ENCODE assay signal across 23 cellular contexts in genomic region chr11:119850822-119851409, GRCh38.
"Had no signal": no experiment of that assay in that cellular context is flagged by ENCODE, and none has a peak within 500 bp of the region (broad histone marks: within the 10 kb centered on the region; RNA-seq: fewer than 3 reads in every experiment).

No MANE protein-coding gene starts in this region.

- H3K27me3 ChIP-seq: neural progenitor cell, ovary, right atrium auricular region, stomach had no signal

- H3K9me3 ChIP-seq: ovary had no signal

- H3K4me1 ChIP-seq: gastroesophageal sphincter, neural progenitor cell, upper lobe of right lung had no signal

- H3K9ac ChIP-seq: neural progenitor cell had no signal

- DNase-seq: effector memory CD8-positive, alpha-beta T cell; erythroblast; glutamatergic neuron; kidney; left cardiac atrium; left ventricle myocardium inferior; mesenchymal stem cell; midbrain; nucleus accumbens; ovary; small intestine; stimulated activated CD4-positive, alpha-beta T cell treated with anti-CD3 and anti-CD28 coated beads, Interleukin-12 subunit alpha, Interleukin-12 subunit beta, amount 100 ng/mL, for 4 hours; stimulated activated naive CD4-positive, alpha-beta T cell; stomach; substantia nigra; upper lobe of right lung had no signal

- H3K4me2 ChIP-seq: neural progenitor cell had no signal

- ATAC-seq: effector memory CD8-positive, alpha-beta T cell; gastroesophageal sphincter; left cardiac atrium; natural killer cell treated with Interleukin-12 subunit alpha and Interleukin-12 subunit beta and Interleukin-15 and Interleukin-18, amount 100 ng/mL, for 72 hours; upper lobe of right lung had no signal

- H3K4me3 ChIP-seq: gastroesophageal sphincter, left ventricle myocardium inferior, lung, neural progenitor cell, ovary, right atrium auricular region, stomach, thoracic aorta, upper lobe of right lung had no signal

- H3K27ac ChIP-seq: gastroesophageal sphincter, left ventricle myocardium inferior, neural progenitor cell, ovary, right atrium auricular region, stomach, thoracic aorta, upper lobe of right lung had no signal

- H2AFZ ChIP-seq: neural progenitor cell had no signal

- H3K36me3 ChIP-seq: gastroesophageal sphincter, left ventricle myocardium inferior, neural progenitor cell, ovary, right atrium auricular region, stomach, thoracic aorta, upper lobe of right lung had no signal

- FAIRE-seq: colon, kidney, small intestine had no signal
